8 cellular contexts compared by ENCODE assay signal in genomic region chr14:65179918-65180724, GRCh38.
DNase-seq lines count a peak whose midpoint lies in the region; ATAC-seq and TF ChIP-seq lines count a peak whose summit lies in the region.

No MANE protein-coding gene starts in this region.

- peaks cover 43% of the 10 kb centered on the region for H3K4me1 Mint-ChIP-seq in activated T-helper 1 cell treated with anti-CD3 and anti-CD28 coated beads, Interleukin-12 subunit alpha, Interleukin-12 subunit beta, Interleukin-2, Interleukin-4 antibody, amounts not matched to agents 30 ng/mL and 10 ng/mL and 1 ng/mL, durations not matched to agents 14 hours and 24 hours and 36 hours (ENCODE audit: low read depth)
- peaks cover 0 to 9% (median 4%) of the 10 kb centered on the region in 3 donors for H3K4me1 Mint-ChIP-seq in T-cell

- DNase-seq in GM10248 (ENCODE audit: extremely low spot score): peak; percentile 65
- DNase-seq in HPDE6-E6E7 (ENCODE audit: extremely low spot score): peak; percentile 81
- DNase-seq in activated T-helper 1 cell treated with anti-CD3 and anti-CD28 coated beads, Interleukin-12 subunit alpha, Interleukin-12 subunit beta, Interleukin-2, Interleukin-4 antibody, amounts not matched to agents 30 ng/mL and 10 ng/mL and 1 ng/mL, durations not matched to agents 14 hours and 24 hours and 36 hours (ENCODE audit: low spot score): peak; percentile 51
- peak; percentile 84 for DNase-seq in kidney glomerular epithelial cell (lab: John Stamatoyannopoulos, UW)
- peak in 1 of 2 donors; percentile 42 for DNase-seq in upper lobe of left lung
- no peak for DNase-seq in epidermal melanocyte (ENCODE audit: insufficient read length, low spot score)
- no peak for DNase-seq in T-cell

- H3K36me3 ChIP-seq in upper lobe of left lung: no peaks in the 10 kb centered on the region

- CTCF ChIA-PET in GM10248 (lab: Yijun Ruan, JAX): interaction anchor here (1.0 to 2.7 kb wide), 5 partner anchors 9 to 22 kb away, joined by 3 to 14 read pairs (median 6); no protein-coding TSS in a partner anchor
- CTCF ChIA-PET in T-cell (lab: Charles Lee): no interaction called here

- TF ChIP-seq EP300 in upper lobe of left lung (IDR thresholded peaks at IDR 0.05): no peak

- peaks cover 19% of the 10 kb centered on the region for H3K9me3 Mint-ChIP-seq in activated T-helper 1 cell treated with anti-CD3 and anti-CD28 coated beads, Interleukin-12 subunit alpha, Interleukin-12 subunit beta, Interleukin-2, Interleukin-4 antibody, amounts not matched to agents 30 ng/mL and 10 ng/mL and 1 ng/mL, durations not matched to agents 14 hours and 24 hours and 36 hours
- peaks cover 10 to 18% (median 13%) of the 10 kb centered on the region in 3 donors for H3K9me3 Mint-ChIP-seq in T-cell

- no peak overlapping the region for H3K27ac ChIP-seq in upper lobe of left lung

- no peak for TF ChIP-seq POLR2A in upper lobe of left lung (IDR thresholded peaks at IDR 0.05)

- H3K4me3 ChIP-seq in upper lobe of left lung: no peak overlapping the region

- peaks cover 1% of the 10 kb centered on the region for H3K36me3 Mint-ChIP-seq in activated T-helper 1 cell treated with anti-CD3 and anti-CD28 coated beads, Interleukin-12 subunit alpha, Interleukin-12 subunit beta, Interleukin-2, Interleukin-4 antibody, amounts not matched to agents 30 ng/mL and 10 ng/mL and 1 ng/mL, durations not matched to agents 14 hours and 24 hours and 36 hours (ENCODE audit: low read depth)
- no peaks in the 10 kb centered on the region for H3K36me3 Mint-ChIP-seq in T-cell

- H3K27me3 ChIP-seq in upper lobe of left lung: no peaks in the 10 kb centered on the region

- peak overlapping the region; percentile 86 for H3K27ac Mint-ChIP-seq in activated T-helper 1 cell treated with anti-CD3 and anti-CD28 coated beads, Interleukin-12 subunit alpha, Interleukin-12 subunit beta, Interleukin-2, Interleukin-4 antibody, amounts not matched to agents 30 ng/mL and 10 ng/mL and 1 ng/mL, durations not matched to agents 14 hours and 24 hours and 36 hours
- H3K27ac Mint-ChIP-seq in T-cell: no peak overlapping the region

- peak; percentile 82 for ATAC-seq in GM21526 (IDR thresholded peaks at IDR 0.05; ENCODE audit: low FRiP score, unreplicated experiment)
- peak; percentile 48 to 82 for ATAC-seq in upper lobe of left lung (ENCODE audit: low FRiP score in 2 of 2)
- ATAC-seq in T-cell (replicated peaks in 1 of 4): no peak

- no peaks in the 10 kb centered on the region for H3K27me3 Mint-ChIP-seq in activated T-helper 1 cell treated with anti-CD3 and anti-CD28 coated beads, Interleukin-12 subunit alpha, Interleukin-12 subunit beta, Interleukin-2, Interleukin-4 antibody, amounts not matched to agents 30 ng/mL and 10 ng/mL and 1 ng/mL, durations not matched to agents 14 hours and 24 hours and 36 hours (ENCODE audit: insufficient read depth)
- H3K27me3 Mint-ChIP-seq in T-cell: no peaks in the 10 kb centered on the region

- intact Hi-C loops in activated T-helper 1 cell treated with anti-CD3 and anti-CD28 coated beads, Interleukin-12 subunit alpha, Interleukin-12 subunit beta, Interleukin-2, Interleukin-4 antibody, amounts not matched to agents 30 ng/mL and 10 ng/mL and 1 ng/mL, durations not matched to agents 14 hours and 24 hours and 36 hours (cut with micrococcal nuclease): loop anchor here (1.0 kb wide), 2 partner anchors 10 to 26 kb away; no protein-coding TSS in a partner anchor

- peaks cover 0 to 4% (median 0%) of the 10 kb centered on the region in 4 donors for H3K4me1 ChIP-seq in upper lobe of left lung

- POLR2A ChIA-PET in GM10248 (lab: Yijun Ruan, JAX) (no interaction called here), T-cell (lab: Charles Lee) (no interaction called here)

- WGBS in upper lobe of left lung, 2 donors: 28 to 31% methylated on average over 8 of the region's 8 CpGs

- H3K9me3 ChIP-seq in upper lobe of left lung: peaks cover 5 to 11% (median 10%) of the 10 kb centered on the region in 4 donors

- TF ChIP-seq CTCF in GM10248 (IDR thresholded peaks at IDR 0.05; ENCODE audit: control extremely low read depth, extremely low read depth, low read depth, missing control alignments) (no peak), upper lobe of left lung (IDR thresholded peaks at IDR 0.05) (no peak)

- H3K4me3 Mint-ChIP-seq in activated T-helper 1 cell treated with anti-CD3 and anti-CD28 coated beads, Interleukin-12 subunit alpha, Interleukin-12 subunit beta, Interleukin-2, Interleukin-4 antibody, amounts not matched to agents 30 ng/mL and 10 ng/mL and 1 ng/mL, durations not matched to agents 14 hours and 24 hours and 36 hours: peak overlapping the region; percentile 52
- H3K4me3 Mint-ChIP-seq in T-cell: no peak overlapping the region

Comparison
In these comparisons a context has a peak if more than half of its experiments do, and no peak if none do; other contexts are left out.
1. DNase-seq: peak in GM10248 (single experiment), HPDE6-E6E7 (single experiment), activated T-helper 1 cell treated with anti-CD3 and anti-CD28 coated beads, Interleukin-12 subunit alpha, Interleukin-12 subunit beta, Interleukin-2, Interleukin-4 antibody, amounts not matched to agents 30 ng/mL and 10 ng/mL and 1 ng/mL, durations not matched to agents 14 hours and 24 hours and 36 hours (single experiment) and kidney glomerular epithelial cell (single experiment); none in epidermal melanocyte (single experiment) and T-cell (0 of 34).
2. ATAC-seq: peak in GM21526 (single experiment) and upper lobe of left lung (2 of 2); none in T-cell (0 of 4).